9 cellular contexts compared by ENCODE assay signal in the genomic region with DNA sequence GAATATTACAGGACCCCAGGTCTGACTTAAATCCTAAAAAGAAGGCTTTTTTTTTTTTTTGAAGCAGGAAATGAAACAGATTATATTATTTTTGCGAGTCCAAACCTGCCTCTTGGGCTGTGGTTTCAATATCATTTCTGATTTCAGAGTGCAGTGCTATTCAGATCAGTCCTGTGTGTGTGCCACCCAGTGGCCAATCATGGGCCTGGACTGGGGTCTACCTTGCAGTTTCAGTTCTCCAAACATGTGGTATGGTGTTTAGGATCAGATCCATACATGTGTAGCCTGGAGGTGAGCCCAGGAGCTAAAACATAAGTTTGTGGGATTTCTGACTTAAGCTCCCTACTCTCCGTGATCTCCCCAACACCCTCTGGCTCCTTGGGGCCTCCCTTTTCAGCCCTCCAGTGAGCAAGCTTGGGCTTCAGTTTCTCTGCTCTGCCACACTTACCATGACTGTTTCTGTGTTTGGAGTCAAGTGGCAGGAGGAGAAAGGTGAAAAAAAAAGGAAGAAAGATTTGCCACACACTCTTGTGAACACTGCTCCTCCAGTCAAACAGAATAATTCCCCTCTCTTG. TPM values are rescaled to one million over a fixed set of nuclear protein-coding genes. Genes with fewer than 3 reads are reported as not detected.
A peak's percentile ranks its signal among the peaks of the same experiment; 100 is the strongest.
DNase-seq lines count a peak whose midpoint lies in the region; ATAC-seq, FAIRE-seq and TF ChIP-seq lines count a peak whose summit lies in the region.
"Had no signal": no experiment of that assay in that cellular context is flagged by ENCODE, and none has a peak within 500 bp of the region (broad histone marks: within the 10 kb centered on the region; RNA-seq: fewer than 3 reads in every experiment).

No MANE protein-coding gene starts in this region.

- DNase-seq in MM.1S (peak; percentile 82), H1 (ENCODE audit: low read depth in 1 of 2, low spot score in 2 of 2) (peak in 1 of 2 experiments; percentile 34), smooth muscle cell (lab: John Stamatoyannopoulos, UW; ENCODE audit: unreplicated experiment) (no peak), NCI-H2196 (lab: John Stamatoyannopoulos, UW; ENCODE audit: unreplicated experiment) (no peak)
- no peak for DNase-seq in activated CD4-positive, alpha-beta T cell treated with anti-CD3 and anti-CD28 coated beads for 4 hours
- DNase-seq in naive thymus-derived CD4-positive, alpha-beta T cell = no peak

- intact Hi-C loops in naive thymus-derived CD4-positive, alpha-beta T cell (cut with micrococcal nuclease) = no loop called here

- H2AFZ ChIP-seq in ACC112 (ENCODE audit: low read length, unreplicated experiment) (peak overlapping the region; percentile 70), MM.1S (ENCODE audit: low read length) (peak overlapping the region; percentile 54), H1 (ENCODE audit: low read length) (peak overlapping the region; percentile 33; the same call in 1 of the 2 replicates), smooth muscle cell (ENCODE audit: low read depth) (no peak overlapping the region)

- TF ChIP-seq POLR2A in H1 (IDR thresholded peaks at IDR 0.05; ENCODE audit: control extremely low read depth in 1 of 2, low read depth in 2 of 2, low read length in 2 of 2) = no peak

- H4K20me1 ChIP-seq in MM.1S (ENCODE audit: insufficient read depth, low read length) = no peaks in the 10 kb centered on the region
- H4K20me1 ChIP-seq in H1 (replicated peaks in 1 of 2; ENCODE audit: control insufficient read depth in 1 of 2, insufficient read depth in 2 of 2, low read length in 2 of 2) = no peaks in the 10 kb centered on the region
- H4K20me1 ChIP-seq in smooth muscle cell (ENCODE audit: low read depth) = no peaks in the 10 kb centered on the region

- no peak overlapping the region for H3K23ac ChIP-seq in H1 (ENCODE audit: insufficient read length)

- no peak overlapping the region for H4K5ac ChIP-seq in H1 (ENCODE audit: insufficient read length, low read depth, low read length)

- H4K8ac ChIP-seq in H1 (ENCODE audit: extremely low read depth, insufficient read depth, low read length) = no peak overlapping the region

- no peak overlapping the region for H2BK12ac ChIP-seq in H1 (ENCODE audit: low read depth, low read length)

- FAIRE-seq in H1 (lab: Jason Lieb, UNC) = peak; percentile 68

- H3K14ac ChIP-seq in H1 (ENCODE audit: insufficient read length) = no peak overlapping the region

- no peaks in the 10 kb centered on the region for H3K79me1 ChIP-seq in H1 (ENCODE audit: low read depth, low read length)

- H3K27ac Mint-ChIP-seq in naive thymus-derived CD4-positive, alpha-beta T cell = no peak overlapping the region

- H3K36me3 ChIP-seq in ACC112 (ENCODE audit: insufficient read depth, low read length) (no peaks in the 10 kb centered on the region), MM.1S (replicated peaks; ENCODE audit: insufficient read depth, low read length) (no peaks in the 10 kb centered on the region), H1 (ENCODE audit: control insufficient read depth in 2 of 4, insufficient read depth in 4 of 4, low read length in 3 of 4) (no peaks in the 10 kb centered on the region), smooth muscle cell (ENCODE audit: low read depth) (no peaks in the 10 kb centered on the region)
- no peaks in the 10 kb centered on the region for H3K36me3 ChIP-seq in naive thymus-derived CD4-positive, alpha-beta T cell (ENCODE audit: control insufficient read depth in 2 of 3, insufficient read depth in 3 of 3, low read length in 3 of 3)

- H3K27me3 Mint-ChIP-seq in naive thymus-derived CD4-positive, alpha-beta T cell = peaks cover 0 to 29% (median 18%) of the 10 kb centered on the region in 5 donors

- no peak for TF ChIP-seq EP300 in H1 (IDR thresholded peaks at IDR 0.05; ENCODE audit: borderline replicate concordance in 1 of 2, low read depth in 2 of 2, low read length in 2 of 2)

- peaks cover 5% of the 10 kb centered on the region for H3K4me1 ChIP-seq in ACC112 (ENCODE audit: control insufficient read depth, insufficient read depth, low read length, unreplicated experiment)
- peaks cover 17% of the 10 kb centered on the region for H3K4me1 ChIP-seq in MM.1S (ENCODE audit: low read length)
- H3K4me1 ChIP-seq in H1 (replicated peaks in 1 of 4; ENCODE audit: control insufficient read depth in 3 of 4, insufficient read depth in 4 of 4, low read length in 3 of 4) = peaks cover 0 to 2% (median under 1%) of the 10 kb centered on the region in 4 experiments; a peak in 2 of 7 replicates
- H3K4me1 ChIP-seq in smooth muscle cell (ENCODE audit: low read depth) = no peaks in the 10 kb centered on the region
- no peaks in the 10 kb centered on the region for H3K4me1 ChIP-seq in naive thymus-derived CD4-positive, alpha-beta T cell (ENCODE audit: control insufficient read depth in 2 of 2, insufficient read depth in 2 of 2, low read length in 2 of 2)

- H3K9me2 ChIP-seq in MM.1S (replicated peaks; ENCODE audit: insufficient read depth, low read length) = no peaks in the 10 kb centered on the region

- H3K4me1 Mint-ChIP-seq in naive thymus-derived CD4-positive, alpha-beta T cell = no peaks in the 10 kb centered on the region
- H3K4me1 Mint-ChIP-seq: central memory CD8-positive, alpha-beta T cell had no signal

- no peak overlapping the region for H3K9ac ChIP-seq in MM.1S (ENCODE audit: low read length)
- no peak overlapping the region for H3K9ac ChIP-seq in H1 (replicated peaks in 1 of 4; ENCODE audit: extremely low read depth in 1 of 4, low read depth in 3 of 4, low read length in 3 of 4)
- no peak overlapping the region for H3K9ac ChIP-seq in smooth muscle cell (ENCODE audit: low read depth)

- 87% methylated on average over 2 of the region's 2 CpGs; no CpG with 5 or more reads in 1 of the 2 experiments for WGBS in H1 (ENCODE audit: extremely low coverage in 1 of 2, insufficient coverage in 1 of 2, insufficient read length in 1 of 2, insufficient replicate concordance in 2 of 2, low coverage in 1 of 2, low lambda C conversion rate in 2 of 2, missing lambda C conversion rate in 1 of 2), 2 experiments
- WGBS in smooth muscle cell (ENCODE audit: low lambda C conversion rate) = 75% methylated on average over 2 of the region's 2 CpGs

- H2BK5ac ChIP-seq in H1 (ENCODE audit: low read depth, low read length) = no peak overlapping the region

- no peaks in the 10 kb centered on the region for H3K79me2 ChIP-seq in ACC112 (ENCODE audit: control insufficient read depth, insufficient read depth, low read length, unreplicated experiment)
- no peaks in the 10 kb centered on the region for H3K79me2 ChIP-seq in MM.1S (ENCODE audit: low read length)
- no peaks in the 10 kb centered on the region for H3K79me2 ChIP-seq in H1 (ENCODE audit: control insufficient read depth in 1 of 2, insufficient read depth in 2 of 2, low read length in 2 of 2)
- no peaks in the 10 kb centered on the region for H3K79me2 ChIP-seq in smooth muscle cell (ENCODE audit: low read depth)

- H2AK5ac ChIP-seq in H1 (ENCODE audit: low read depth, low read length) = no peak overlapping the region

- H3K4me3 ChIP-seq in ACC112 (ENCODE audit: low read depth, low read length) (no peak overlapping the region), MM.1S (ENCODE audit: low read length) (no peak overlapping the region), H1 (ENCODE audit: extremely low read depth in 1 of 4, insufficient read depth in 2 of 4, low read depth in 3 of 4, low read length in 4 of 4) (no peak overlapping the region), smooth muscle cell (no peak overlapping the region)
- H3K4me3 ChIP-seq in naive thymus-derived CD4-positive, alpha-beta T cell (ENCODE audit: low read length) = no peak overlapping the region

- POLR2A ChIA-PET in H1 (lab: Charles Lee; ENCODE audit: partially characterized antibody) = no interaction called here
- POLR2A ChIA-PET in naive thymus-derived CD4-positive, alpha-beta T cell (lab: Charles Lee) = no interaction called here

- H3K4me3 Mint-ChIP-seq in naive thymus-derived CD4-positive, alpha-beta T cell = no peak overlapping the region
- H3K4me3 Mint-ChIP-seq: central memory CD8-positive, alpha-beta T cell had no signal

- TF ChIP-seq CTCF in MM.1S (IDR thresholded peaks at IDR 0.05; ENCODE audit: low read length) (peak; percentile 69), H1 (IDR thresholded peaks at IDR 0.05; ENCODE audit: control extremely low read depth in 1 of 3, insufficient read depth in 1 of 3, low read depth in 1 of 3, low read length in 3 of 3) (peak; percentile 46 to 58 (median 56)), smooth muscle cell (IDR thresholded peaks at IDR 0.05; ENCODE audit: borderline replicate concordance, insufficient read depth, poor library complexity, severe bottlenecking) (peak; percentile 39)

- H3K27ac ChIP-seq in ACC112 (ENCODE audit: low read depth, low read length) = no peak overlapping the region
- H3K27ac ChIP-seq in MM.1S (ENCODE audit: low read length) = peak overlapping the region; percentile 27; the same call in 1 of the 2 replicates
- no peak overlapping the region for H3K27ac ChIP-seq in H1 (ENCODE audit: low read depth, low read length)
- no peak overlapping the region for H3K27ac ChIP-seq in smooth muscle cell (ENCODE audit: low read depth)
- H3K27ac ChIP-seq in naive thymus-derived CD4-positive, alpha-beta T cell (ENCODE audit: low read depth, low read length) = no peak overlapping the region

- no peak overlapping the region for H3K18ac ChIP-seq in H1 (ENCODE audit: extremely low read depth, low read length)

- no peaks in the 10 kb centered on the region for H3K36me3 Mint-ChIP-seq in naive thymus-derived CD4-positive, alpha-beta T cell

- H2BK15ac ChIP-seq in H1 (ENCODE audit: low read length) = peak overlapping the region; percentile 62; the same call in 1 of the 2 replicates

- no peaks in the 10 kb centered on the region for H3F3A ChIP-seq in MM.1S (ENCODE audit: insufficient read depth, low read length)
- no peaks in the 10 kb centered on the region for H3F3A ChIP-seq in smooth muscle cell (ENCODE audit: low read depth)

- peak; percentile 52 to 58 for TF ChIP-seq RAD21 in H1 (IDR thresholded peaks at IDR 0.05 in 1 of 2, conservative IDR thresholded peaks at IDR 0.05 in 1 of 2; ENCODE audit: low read depth in 2 of 2, low read length in 2 of 2)

- H3K9me3 ChIP-seq in MM.1S (replicated peaks; ENCODE audit: insufficient read depth, low read length) (no peaks in the 10 kb centered on the region), H1 (ENCODE audit: insufficient read depth in 2 of 2, low read depth in 1 of 2, low read length in 1 of 2) (no peaks in the 10 kb centered on the region), smooth muscle cell (replicated peaks; ENCODE audit: low read depth) (no peaks in the 10 kb centered on the region)
- H3K9me3 ChIP-seq in naive thymus-derived CD4-positive, alpha-beta T cell (ENCODE audit: control insufficient read depth in 2 of 3, low read length in 3 of 3) = no peaks in the 10 kb centered on the region

- no peak overlapping the region for H2BK20ac ChIP-seq in H1 (ENCODE audit: low read length)

- H3K56ac ChIP-seq in H1 (replicated peaks; ENCODE audit: insufficient read length, low read depth, low read length) = no peak overlapping the region

- CTCF ChIA-PET in H1 (lab: Charles Lee; ENCODE audit: partially characterized antibody) = interaction anchor here (0.6 to 2.5 kb wide), 11 partner anchors 9 to 734 kb away, joined by 3 to 15 read pairs (median 3); no protein-coding TSS in a partner anchor
- CTCF ChIA-PET in naive thymus-derived CD4-positive, alpha-beta T cell (lab: Charles Lee) = no interaction called here

- no peaks in the 10 kb centered on the region for H3K23me2 ChIP-seq in H1 (ENCODE audit: low read depth, low read length)

- no peak overlapping the region for H4K91ac ChIP-seq in H1 (replicated peaks; ENCODE audit: insufficient read length, low read length)

- no peaks in the 10 kb centered on the region for H3K27me3 ChIP-seq in ACC112 (ENCODE audit: insufficient read depth, low read length)
- H3K27me3 ChIP-seq in MM.1S (replicated peaks; ENCODE audit: insufficient read depth, low read length) = no peaks in the 10 kb centered on the region
- peaks cover 0 to 1% (median 0%) of the 10 kb centered on the region in 4 experiments; a peak in 1 of 7 replicates for H3K27me3 ChIP-seq in H1 (replicated peaks in 1 of 4; ENCODE audit: control insufficient read depth in 3 of 4, extremely low read depth in 1 of 4, insufficient read depth in 3 of 4, low read length in 3 of 4)
- H3K27me3 ChIP-seq in smooth muscle cell (ENCODE audit: low read depth) = no peaks in the 10 kb centered on the region
- H3K27me3 ChIP-seq in naive thymus-derived CD4-positive, alpha-beta T cell (ENCODE audit: control insufficient read depth in 2 of 2, insufficient read depth in 2 of 2, low read length in 2 of 2) = no peaks in the 10 kb centered on the region

- no peak overlapping the region for H3K4ac ChIP-seq in H1 (replicated peaks; ENCODE audit: insufficient read length, low read depth, low read length)

- H2BK120ac ChIP-seq in H1 (replicated peaks; ENCODE audit: low read depth, low read length) = no peak overlapping the region

- H3K9me3 Mint-ChIP-seq in naive thymus-derived CD4-positive, alpha-beta T cell = peaks cover 0 to 6% (median 0%) of the 10 kb centered on the region in 11 donors
- H3K9me3 Mint-ChIP-seq: central memory CD8-positive, alpha-beta T cell had no signal

- peak; percentile 78 for ATAC-seq in GM19351 (IDR thresholded peaks at IDR 0.05; ENCODE audit: unreplicated experiment)
- no peak for ATAC-seq in naive thymus-derived CD4-positive, alpha-beta T cell

- peak overlapping the region; percentile 37; the same call in 1 of the 2 replicates for H3K4me2 ChIP-seq in MM.1S (ENCODE audit: low read depth, low read length)
- no peak overlapping the region for H3K4me2 ChIP-seq in H1 (ENCODE audit: insufficient read depth in 1 of 2, low read depth in 2 of 2, low read length in 2 of 2)
- no peak overlapping the region for H3K4me2 ChIP-seq in smooth muscle cell

RNA-seq across cellular contexts. Expression of a gene that starts 12.1 kb away (rescaled TPM):
- total RNA-seq in H1 (2021; fragmentation: NEBNext Ultra II Directional; extraction: Animal tissue kit (Norgen Biotek cat#: 25700)) = 6.2 and 6.4 TPM in 2 replicates
- polyA plus RNA-seq in H1 (2011; rRNA removed) (2.5 and 3.2 TPM in 2 replicates), smooth muscle cell (2.5 and 7.6 TPM in 2 replicates)
- 3.3 TPM for polyA plus RNA-seq in H1 (2011; cell fraction: cytosol; rRNA removed)
- polyA plus RNA-seq in H1 (2011; cell fraction: nucleus; rRNA removed) = 9.5 TPM
- 4.1 to 4.9 TPM (median 4.3 TPM) in 4 replicates for polyA plus RNA-seq in H1 (2012, experiment 1 of 2)
- polyA plus RNA-seq in H1 (2012, experiment 2 of 2) = 0.51 TPM
- 3.8 TPM for polyA plus RNA-seq in H1 (2013, experiment 1 of 2)
- polyA plus RNA-seq in H1 (2013, experiment 2 of 2) = 3.6 TPM
- polyA minus RNA-seq in H1 (2011; rRNA and poly(A)+ RNA removed) = 8.5 and 9.1 TPM in 2 replicates
- 3.3 TPM for polyA minus RNA-seq in H1 (2011; cell fraction: cytosol; rRNA and poly(A)+ RNA removed)
- polyA minus RNA-seq in H1 (2011; cell fraction: nucleus; rRNA and poly(A)+ RNA removed) = 36.6 TPM
- 4.1 and 6.5 TPM in 2 replicates for total RNA-seq in smooth muscle cell
- total RNA-seq in naive thymus-derived CD4-positive, alpha-beta T cell = not detected
- polyA plus RNA-seq in naive thymus-derived CD4-positive, alpha-beta T cell = not detected
